ENCODE assay signal across 8 cellular contexts in the genomic region with DNA sequence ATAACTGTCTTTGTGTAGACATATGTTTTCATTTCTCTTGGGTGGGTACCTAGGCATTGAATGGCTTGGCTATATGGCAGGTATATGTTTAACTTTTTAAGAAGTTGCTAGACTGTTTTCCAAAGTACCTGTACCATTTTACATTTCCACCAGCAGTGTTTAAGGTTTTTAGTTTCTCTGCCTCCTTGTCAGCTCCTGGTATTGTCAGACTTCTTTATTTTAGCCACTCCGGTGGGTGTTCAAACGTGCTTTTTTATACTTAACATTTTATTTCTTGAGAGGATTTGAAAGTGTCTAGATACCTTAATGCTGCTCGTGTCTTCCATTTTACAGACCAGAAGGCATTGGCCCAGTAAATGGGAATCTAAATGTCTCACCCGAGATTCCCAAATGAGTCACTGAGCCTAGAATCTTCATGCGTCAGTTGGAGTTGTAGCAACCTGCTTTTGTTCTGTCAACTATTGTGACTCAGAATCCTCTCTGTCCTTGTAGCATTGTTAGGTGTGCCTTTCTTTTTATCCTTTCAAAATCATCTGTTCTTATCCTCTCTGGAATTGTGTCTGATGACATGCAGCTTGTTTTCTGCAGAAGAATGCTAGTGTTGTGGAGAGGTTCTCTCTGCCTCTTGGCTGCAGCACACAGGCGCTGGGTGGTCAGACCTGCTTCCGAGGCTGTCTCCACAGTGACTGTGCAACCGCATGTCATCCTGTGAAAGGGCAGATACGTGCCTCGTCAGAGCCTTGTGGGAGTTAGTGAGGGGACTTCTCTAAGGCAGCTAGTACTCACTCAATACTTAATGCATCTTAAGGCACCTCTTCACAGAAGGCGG.
A peak's percentile ranks its signal among the peaks of the same experiment; 100 is the strongest.
DNase-seq lines count a peak whose midpoint lies in the region; ATAC-seq and TF ChIP-seq lines count a peak whose summit lies in the region.

No MANE protein-coding gene starts in this region.

- TF ChIP-seq CTCF in SK-N-SH (IDR thresholded peaks at IDR 0.05): no peak

- DNase-seq in G401 (ENCODE audit: low spot score) (peak; percentile 77), SK-N-SH (no peak), glomerular visceral epithelial cell (ENCODE audit: extremely low spot score) (peak; percentile 80), putamen (ENCODE audit: low spot score) (peak; percentile 53), H4 (ENCODE audit: low spot score) (no peak), Ammon's horn (ENCODE audit: low spot score) (no peak)
- DNase-seq in activated CD8-positive, alpha-beta memory T cell treated with anti-CD3 and anti-CD28 coated beads for 24 hours: no peak

- peak overlapping the region; percentile 18 to 94 for H3K27ac ChIP-seq in SK-N-SH (ENCODE audit: low read depth in 2 of 2, low read length in 1 of 2)

- 42% methylated on average over 11 of the region's 11 CpGs for WGBS in SK-N-SH (ENCODE audit: low lambda C conversion rate)

- no peaks in the 10 kb centered on the region for H4K20me1 ChIP-seq in SK-N-SH (ENCODE audit: insufficient read depth)

- peaks cover 15 to 28% of the 10 kb centered on the region in 2 experiments; a peak in 3 of 4 replicates for H3K4me1 ChIP-seq in SK-N-SH (ENCODE audit: control insufficient read depth in 1 of 2, insufficient read depth in 2 of 2, low read depth in 1 of 2, low read length in 1 of 2)

- POLR2A ChIA-PET in SK-N-SH (lab: Yijun Ruan, JAX): interaction anchor here (1.4 kb wide), 1 partner anchor 11 kb away, joined by 5 read pairs; no protein-coding TSS in a partner anchor

- in situ Hi-C loops in G401 (cut with HindIII; ENCODE audit: low sequenced_read_pairs): no loop called here

- peak overlapping the region; percentile 51 for H3K9ac ChIP-seq in SK-N-SH

- peak in 1 of 2 experiments; percentile 44; a peak in 1 of 4 replicates for TF ChIP-seq EP300 in SK-N-SH (IDR thresholded peaks at IDR 0.05; ENCODE audit: borderline replicate concordance in 1 of 2, low read depth in 1 of 2, low read length in 1 of 2)

- no peak for ATAC-seq in GM19452 (IDR thresholded peaks at IDR 0.05; ENCODE audit: unreplicated experiment)

- peaks cover 46% of the 10 kb centered on the region for H3F3A ChIP-seq in SK-N-SH (replicated peaks; ENCODE audit: insufficient read depth)

- no peaks in the 10 kb centered on the region for H3K9me3 ChIP-seq in SK-N-SH

- no peaks in the 10 kb centered on the region for H3K27me3 ChIP-seq in SK-N-SH (ENCODE audit: insufficient read depth)

- CTCF ChIA-PET in SK-N-SH (lab: Yijun Ruan, JAX): interaction anchor here (1.3 to 2.7 kb wide), 4 partner anchors 8 to 337 kb away, joined by 7 to 9 read pairs (median 8); no protein-coding TSS in a partner anchor

- peaks cover 75 to 79% of the 10 kb centered on the region in 2 experiments for H3K36me3 ChIP-seq in SK-N-SH (replicated peaks in 1 of 2; ENCODE audit: control insufficient read depth in 1 of 2, insufficient read depth in 2 of 2, low read length in 1 of 2)

- H3K79me2 ChIP-seq in SK-N-SH (ENCODE audit: insufficient read depth): peaks cover 92% of the 10 kb centered on the region

- no peak overlapping the region for H2AFZ ChIP-seq in SK-N-SH (ENCODE audit: low read depth)

- H3K9me2 ChIP-seq in SK-N-SH: no peaks in the 10 kb centered on the region

- no peak overlapping the region for H3K4me3 ChIP-seq in SK-N-SH (ENCODE audit: low read depth in 2 of 2, low read length in 1 of 2)

- peak overlapping the region; percentile 23 for H3K4me2 ChIP-seq in SK-N-SH

- no peak for TF ChIP-seq RAD21 in SK-N-SH (IDR thresholded peaks at IDR 0.05; ENCODE audit: low read length)

TF ChIP-seq in SK-N-SH, 30 proteins besides CTCF, POLR2A, EP300 and RAD21:
- peak; percentile 37; the same call in 1 of the 2 replicates for TF ChIP-seq POLR2AphosphoS5 (IDR thresholded peaks at IDR 0.05; ENCODE audit: low read depth, low read length)
- TF ChIP-seq IRF3 (IDR thresholded peaks at IDR 0.05; ENCODE audit: low read depth, low read length): no peak
- TF ChIP-seq RFX5 (IDR thresholded peaks at IDR 0.05; ENCODE audit: low read length): no peak
- TF ChIP-seq TEAD4 (IDR thresholded peaks at IDR 0.05; ENCODE audit: borderline replicate concordance, insufficient read depth): 0 out of 2 replicates have a peak, but pooled peaks have one; percentile 31
- TF ChIP-seq GABPA (IDR thresholded peaks at IDR 0.05; ENCODE audit: low read depth): no peak
- no peak for TF ChIP-seq MEF2A (IDR thresholded peaks at IDR 0.05; ENCODE audit: borderline replicate concordance, low read depth)
- TF ChIP-seq YY1 (IDR thresholded peaks at IDR 0.05; ENCODE audit: low read depth): peak; percentile 76; the same call in 1 of the 2 replicates
- TF ChIP-seq, protein P1, sequence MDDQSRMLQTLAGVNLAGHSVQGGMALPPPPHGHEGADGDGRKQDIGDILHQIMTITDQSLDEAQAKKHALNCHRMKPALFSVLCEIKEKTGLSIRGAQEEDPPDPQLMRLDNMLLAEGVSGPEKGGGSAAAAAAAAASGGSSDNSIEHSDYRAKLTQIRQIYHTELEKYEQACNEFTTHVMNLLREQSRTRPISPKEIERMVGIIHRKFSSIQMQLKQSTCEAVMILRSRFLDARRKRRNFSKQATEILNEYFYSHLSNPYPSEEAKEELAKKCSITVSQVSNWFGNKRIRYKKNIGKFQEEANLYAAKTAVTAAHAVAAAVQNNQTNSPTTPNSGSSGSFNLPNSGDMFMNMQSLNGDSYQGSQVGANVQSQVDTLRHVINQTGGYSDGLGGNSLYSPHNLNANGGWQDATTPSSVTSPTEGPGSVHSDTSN (IDR thresholded peaks at IDR 0.05): peak; percentile 50
- TF ChIP-seq JUND (IDR thresholded peaks at IDR 0.05): peak; percentile 69
- peak; percentile 84; the same call in 1 of the 2 replicates for TF ChIP-seq FOSL2 (IDR thresholded peaks at IDR 0.05; ENCODE audit: borderline replicate concordance, low read depth)
- TF ChIP-seq, protein P2, sequence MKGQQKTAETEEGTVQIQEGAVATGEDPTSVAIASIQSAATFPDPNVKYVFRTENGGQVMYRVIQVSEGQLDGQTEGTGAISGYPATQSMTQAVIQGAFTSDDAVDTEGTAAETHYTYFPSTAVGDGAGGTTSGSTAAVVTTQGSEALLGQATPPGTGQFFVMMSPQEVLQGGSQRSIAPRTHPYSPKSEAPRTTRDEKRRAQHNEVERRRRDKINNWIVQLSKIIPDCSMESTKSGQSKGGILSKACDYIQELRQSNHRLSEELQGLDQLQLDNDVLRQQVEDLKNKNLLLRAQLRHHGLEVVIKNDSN (IDR thresholded peaks at IDR 0.05; ENCODE audit: borderline replicate concordance, low read depth): no peak
- no peak for TF ChIP-seq CHD2 (IDR thresholded peaks at IDR 0.05; ENCODE audit: low read length, partially characterized antibody)
- peak; percentile 59; the same call in 1 of the 2 replicates for TF ChIP-seq TCF12 (IDR thresholded peaks at IDR 0.05)
- TF ChIP-seq NFIC (IDR thresholded peaks at IDR 0.05; ENCODE audit: borderline replicate concordance): peak; percentile 13; the same call in 1 of the 2 replicates

Comparison
In these comparisons a context has a peak if more than half of its experiments do, and no peak if none do; other contexts are left out.
1. DNase-seq: peak in G401 (single experiment), glomerular visceral epithelial cell (single experiment) and putamen (single experiment); none in SK-N-SH (single experiment), activated CD8-positive, alpha-beta memory T cell treated with anti-CD3 and anti-CD28 coated beads for 24 hours (single experiment), H4 (single experiment) and Ammon's horn (single experiment).